21 cellular contexts compared by ENCODE assay signal in the genomic region with DNA sequence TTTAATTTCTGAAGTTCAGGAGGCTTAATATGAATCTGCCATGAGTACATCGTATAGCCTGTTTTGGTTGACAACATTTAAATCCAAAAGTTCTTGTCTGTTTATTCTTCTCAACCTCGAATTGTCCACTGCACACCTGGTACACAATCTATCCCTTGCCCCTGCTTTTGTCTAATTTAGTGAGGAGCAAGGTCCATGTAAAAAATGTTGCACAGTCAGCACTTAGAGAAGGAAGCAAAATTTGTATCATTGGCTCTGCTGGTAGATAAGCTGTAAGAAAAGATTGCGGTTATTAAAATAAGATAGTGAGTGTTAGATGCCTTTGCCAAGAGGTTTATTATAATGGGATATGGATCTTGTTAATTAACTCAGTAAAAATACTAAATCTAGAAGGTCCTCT.
DNase-seq lines count a peak whose midpoint lies in the region; ATAC-seq and TF ChIP-seq lines count a peak whose summit lies in the region.
"Had no signal": no experiment of that assay in that cellular context is flagged by ENCODE, and none has a peak within 500 bp of the region (broad histone marks: within the 10 kb centered on the region; RNA-seq: fewer than 3 reads in every experiment).

No MANE protein-coding gene starts in this region.

- H3K14ac ChIP-seq in IMR-90 (replicated peaks; ENCODE audit: low read depth, low read length), result no peak overlapping the region

- no peak overlapping the region for H4K8ac ChIP-seq in IMR-90 (ENCODE audit: low read depth in 2 of 2, low read length in 2 of 2)

- no peak overlapping the region for H3K23ac ChIP-seq in IMR-90 (ENCODE audit: low read depth, low read length)

- DNase-seq in IMR-90, result no peak
- no peak for DNase-seq in left lobe of liver (ENCODE audit: low spot score)
- DNase-seq in cerebellum (ENCODE audit: low spot score), result no peak
- DNase-seq: ACHN; BE2C; C1 segment of cervical spinal cord; CD4-positive, alpha-beta memory T cell; CD4-positive, CD25-positive, alpha-beta regulatory T cell; CD8-positive, alpha-beta memory T cell; COR-L47; DMS 273 treated with DMSO at 0.1 percent for 48 hours; DMS153; DMS53; DMS79; DND-41; EL; GDM1 had no signal

- no CpG with 5 or more reads among the region's 3 CpGs for WGBS in IMR-90 (ENCODE audit: extremely low coverage in 2 of 2, insufficient read length in 1 of 2), 2 experiments

- H4K20me1 ChIP-seq in IMR-90 (ENCODE audit: insufficient read depth, low read length), result no peaks in the 10 kb centered on the region
- H4K20me1 ChIP-seq: BLaER1 had no signal

- no peak overlapping the region for H2AK5ac ChIP-seq in IMR-90 (ENCODE audit: low read depth, low read length)

- H2BK15ac ChIP-seq in IMR-90 (ENCODE audit: low read depth, low read length), result no peak overlapping the region

- no peaks in the 10 kb centered on the region for H3K79me1 ChIP-seq in IMR-90 (ENCODE audit: low read depth in 1 of 2, low read length in 2 of 2)

- TF ChIP-seq CTCF in IMR-90 (conservative IDR thresholded peaks at IDR 0.05; ENCODE audit: low read depth, low read length), result no peak

- no peak overlapping the region for H3K27ac ChIP-seq in IMR-90 (ENCODE audit: insufficient read depth, low read length)
- H3K27ac ChIP-seq: BLaER1 had no signal

- H2BK5ac ChIP-seq in IMR-90 (ENCODE audit: low read depth, low read length, poor library complexity, severe bottlenecking), result no peak overlapping the region

- intact Hi-C loops in IMR-90 (cut with micrococcal nuclease), result no loop called here

- dilution Hi-C loops in IMR-90 (cut with HindIII; ENCODE audit: low sequenced_read_pairs, unreplicated experiment), result no loop called here

- H2BK20ac ChIP-seq in IMR-90 (ENCODE audit: low read depth, low read length), result no peak overlapping the region

- no peak for TF ChIP-seq RAD21 in IMR-90 (IDR thresholded peaks at IDR 0.05; ENCODE audit: low read length)

- no peaks in the 10 kb centered on the region for H3K4me1 ChIP-seq in IMR-90 (ENCODE audit: control insufficient read depth, insufficient read depth, low read length)
- H3K4me1 ChIP-seq: BE2C, BLaER1 had no signal

- no peak overlapping the region for H4K5ac ChIP-seq in IMR-90 (ENCODE audit: low read depth, low read length)

- no peak overlapping the region for H3K4me3 ChIP-seq in IMR-90 (ENCODE audit: insufficient read depth, low read depth, low read length)
- H3K4me3 ChIP-seq: BLaER1, GM12878 had no signal

- H3K36me3 ChIP-seq in IMR-90 (ENCODE audit: control insufficient read depth, insufficient read depth, low read length), result no peaks in the 10 kb centered on the region
- H3K36me3 ChIP-seq: BE2C, BLaER1 had no signal

- H3K56ac ChIP-seq in IMR-90 (ENCODE audit: extremely low read depth, insufficient read depth, low read length), result no peak overlapping the region

- H3K27me3 ChIP-seq in IMR-90 (ENCODE audit: control insufficient read depth, insufficient read depth, low read length), result no peaks in the 10 kb centered on the region
- H3K27me3 ChIP-seq: BE2C, BLaER1 had no signal

- no peak overlapping the region for H3K9ac ChIP-seq in IMR-90 (ENCODE audit: low read depth, low read length)
- H3K9ac ChIP-seq: BLaER1 had no signal

- no peak overlapping the region for H4K91ac ChIP-seq in IMR-90 (ENCODE audit: insufficient read depth, low read depth, low read length)

- no peak overlapping the region for H2BK120ac ChIP-seq in IMR-90 (ENCODE audit: low read depth, low read length)

- no peaks in the 10 kb centered on the region for H3K9me1 ChIP-seq in IMR-90 (ENCODE audit: insufficient read depth, low read length)

- POLR2A ChIA-PET in IMR-90 (lab: Charles Lee; ENCODE audit: unreplicated experiment), result no interaction called here

- CTCF ChIA-PET in IMR-90 (lab: Yijun Ruan, JAX), result no interaction called here

- no peak for ATAC-seq in IMR-90 (ENCODE audit: low read depth)
- peak; percentile 60 for ATAC-seq in left lobe of liver
- no peak for ATAC-seq in GM21360 (IDR thresholded peaks at IDR 0.05; ENCODE audit: unreplicated experiment)
- ATAC-seq in HG03565 (IDR thresholded peaks at IDR 0.05; ENCODE audit: unreplicated experiment), result no peak
- ATAC-seq: GM12878 had no signal

- no peak overlapping the region for H2AK9ac ChIP-seq in IMR-90 (replicated peaks; ENCODE audit: low read depth, low read length, poor library complexity)

- no peak overlapping the region for H3K4ac ChIP-seq in IMR-90 (ENCODE audit: low read depth, low read length)

- peaks cover 2% of the 10 kb centered on the region; the same call in 1 of the 2 replicates for H3K9me3 ChIP-seq in IMR-90 (ENCODE audit: control insufficient read depth, insufficient read depth, low read length)
- H3K9me3 ChIP-seq: BE2C, BLaER1 had no signal

- in situ Hi-C loops in IMR-90 (cut with MboI; ENCODE audit: low sequenced_read_pairs), result no loop called here

- no peak overlapping the region for H2AFZ ChIP-seq in IMR-90 (replicated peaks; ENCODE audit: low read length, poor library complexity)

- TF ChIP-seq POLR2A in IMR-90 (IDR thresholded peaks at IDR 0.05; ENCODE audit: low read depth, low read length), result no peak

- no peak overlapping the region for H3K18ac ChIP-seq in IMR-90 (ENCODE audit: low read depth, low read length)

- no peak overlapping the region for H3K4me2 ChIP-seq in IMR-90 (ENCODE audit: low read depth, low read length)
- H3K4me2 ChIP-seq: BLaER1 had no signal

- BruUV-seq in IMR-90 (replicated peaks; lab: Mats Ljungman, UMichigan), result no TSS peak

TF ChIP-seq in IMR-90, 13 proteins besides CTCF, POLR2A, EP300 and RAD21:
- TF ChIP-seq NFE2L2 (IDR thresholded peaks at IDR 0.05; ENCODE audit: low read depth, low read length) (no peak), MAFK (IDR thresholded peaks at IDR 0.05; ENCODE audit: low read depth, low read length) (peak; percentile 87), MAZ (IDR thresholded peaks at IDR 0.05; ENCODE audit: borderline replicate concordance, low read depth, low read length) (no peak)
